In genomic region chr6:30883743-30884520, GRCh38 we compare ENCODE assay signal across 8 cellular contexts. TPM values are rescaled to one million over a fixed set of nuclear protein-coding genes. Genes with fewer than 3 reads are reported as not detected.
DNase-seq lines count a peak whose midpoint lies in the region; ATAC-seq and TF ChIP-seq lines count a peak whose summit lies in the region.

TSS of gene DDR1 (plus strand) at chr6:30884519. CDS start at chr6:30888730, 4,211 bp downstream.

- peak within 1 kb of the TSS; percentile 73 for H3K4me3 Mint-ChIP-seq in natural killer cell treated with Interleukin-12 subunit alpha and Interleukin-12 subunit beta and Interleukin-15 and Interleukin-18, amount 100 ng/mL, for 72 hours

- H4K20me1 ChIP-seq in BLaER1 treated with 17β-estradiol and CSF1 and Interleukin-3, amounts not matched to agents 10 nM and 100 nM = peaks cover 0 to 27% (median 13%) of the 10 kb centered on the region in 11 experiments; a peak in 9 of 22 replicates
- peaks cover 27% of the 10 kb centered on the region for H4K20me1 ChIP-seq in PC-9 (ENCODE audit: insufficient read depth)

- peaks cover 0 to 17% of the 10 kb centered on the region in 2 donors for H3K27me3 Mint-ChIP-seq in natural killer cell treated with Interleukin-12 subunit alpha and Interleukin-12 subunit beta and Interleukin-15 and Interleukin-18, amount 100 ng/mL, for 72 hours

- peak within 1 kb of the TSS in 1 of 2 donors; percentile 71 for H3K27ac Mint-ChIP-seq in natural killer cell treated with Interleukin-12 subunit alpha and Interleukin-12 subunit beta and Interleukin-15 and Interleukin-18, amount 100 ng/mL, for 72 hours

- peak within 1 kb of the TSS; percentile 88 to 100 (median 97) for H3K4me2 ChIP-seq in BLaER1 treated with 17β-estradiol and CSF1 and Interleukin-3, amounts not matched to agents 10 nM and 100 nM
- peak within 1 kb of the TSS; percentile 99 for H3K4me2 ChIP-seq in PC-9

- 18 to 22% methylated on average over 10 to 27 of the region's 60 CpGs for WGBS in thyroid gland, 2 donors

- H3K27me3 ChIP-seq in BLaER1 treated with 17β-estradiol and CSF1 and Interleukin-3, amounts not matched to agents 10 nM and 100 nM = no peaks in the 10 kb centered on the region
- H3K27me3 ChIP-seq in PC-9 (ENCODE audit: insufficient read depth, low read depth) = no peaks in the 10 kb centered on the region
- no peaks in the 10 kb centered on the region for H3K27me3 ChIP-seq in thyroid gland

- peak within 1 kb of the TSS; percentile 61 to 84 (median 79) for H3K9ac ChIP-seq in BLaER1 treated with 17β-estradiol and CSF1 and Interleukin-3, amounts not matched to agents 10 nM and 100 nM

- H3K79me2 ChIP-seq in PC-9 (ENCODE audit: low read depth) = peaks cover 55% of the 10 kb centered on the region

- H3K4me1 ChIP-seq in BLaER1 treated with 17β-estradiol and CSF1 and Interleukin-3, amounts not matched to agents 10 nM and 100 nM = peaks cover 48 to 93% (median 89%) of the 10 kb centered on the region in 10 experiments
- peaks cover 35% of the 10 kb centered on the region for H3K4me1 ChIP-seq in HEK293 (ENCODE audit: control insufficient read depth, insufficient read depth, low read length)
- H3K4me1 ChIP-seq in PC-9 (replicated peaks; ENCODE audit: insufficient read depth) = peaks cover 44% of the 10 kb centered on the region
- peaks cover 34 to 56% of the 10 kb centered on the region in 2 donors for H3K4me1 ChIP-seq in thyroid gland

- CTCF ChIA-PET in HEK293 (lab: Yijun Ruan, JAX) (interaction anchor here (0.6 to 14.8 kb wide), 12 partner anchors 18 to 205 kb away, joined by 3 to 332 read pairs (median 4); partner anchors contain the start of gene VARS2), PC-9 (lab: Charles Lee) (interaction anchor here (1.1 to 2.2 kb wide), 4 partner anchors 40 to 203 kb away, joined by 3 to 12 read pairs (median 6); no protein-coding TSS in a partner anchor)

- peak within 1 kb of the TSS; percentile 48; the same call in 1 of the 2 replicates for H2AFZ ChIP-seq in PC-9

- no peaks in the 10 kb centered on the region for H3K9me3 ChIP-seq in BLaER1 treated with 17β-estradiol and CSF1 and Interleukin-3, amounts not matched to agents 10 nM and 100 nM (replicated peaks in 1 of 11)
- no peaks in the 10 kb centered on the region for H3K9me3 ChIP-seq in HEK293 (ENCODE audit: control insufficient read depth, insufficient read depth, low read depth, low read length)
- no peaks in the 10 kb centered on the region for H3K9me3 ChIP-seq in PC-9 (ENCODE audit: insufficient read depth, low read depth)
- H3K9me3 ChIP-seq in thyroid gland = no peaks in the 10 kb centered on the region

- peaks cover 49% of the 10 kb centered on the region for H3F3A ChIP-seq in PC-9 (ENCODE audit: insufficient read depth, low read depth)

- DNase-seq in PC-9 (peak; percentile 81 to 85), foreskin fibroblast (peak; percentile 50 to 82), thyroid gland (peak; percentile 83 to 87), UCSD-AML1 (lab: John Stamatoyannopoulos, UW; ENCODE audit: unreplicated experiment) (no peak)
- DNase-seq in activated naive CD4-positive, alpha-beta T cell treated with Interleukin-2 at 50 U/mL for 16 hours = peak; percentile 58
- no peak for DNase-seq in natural killer cell treated with Interleukin-12 subunit alpha and Interleukin-12 subunit beta and Interleukin-15 and Interleukin-18, amount 100 ng/mL, for 72 hours (ENCODE audit: low spot score)

- peak; percentile 82 to 85 for ATAC-seq in natural killer cell treated with Interleukin-12 subunit alpha and Interleukin-12 subunit beta and Interleukin-15 and Interleukin-18, amount 100 ng/mL, for 72 hours

- POLR2A ChIA-PET in HEK293 (lab: Yijun Ruan, JAX) (interaction anchor here (0.5 to 2.9 kb wide), 21 partner anchors 12 to 742 kb away, joined by 3 to 24 read pairs (median 4); partner anchors contain the start of genes GTF2H4, IER3, MDC1 and NRM), PC-9 (lab: Charles Lee; ENCODE audit: unreplicated experiment) (interaction anchor here (0.5 to 1.6 kb wide), 15 partner anchors 24 to 671 kb away, joined by 3 to 21 read pairs (median 5); partner anchors contain the start of genes GTF2H4, MRPS18B and TRIM26)

- H3K4me1 Mint-ChIP-seq in natural killer cell treated with Interleukin-12 subunit alpha and Interleukin-12 subunit beta and Interleukin-15 and Interleukin-18, amount 100 ng/mL, for 72 hours (ENCODE audit: low read depth in 2 of 2) = peaks cover 16 to 21% of the 10 kb centered on the region in 2 donors

- peak within 1 kb of the TSS; percentile 60 to 78 (median 66) for H3K4me3 ChIP-seq in BLaER1 treated with 17β-estradiol and CSF1 and Interleukin-3, amounts not matched to agents 10 nM and 100 nM
- H3K4me3 ChIP-seq in HEK293 (ENCODE audit: low read depth, low read length) (peak within 1 kb of the TSS; percentile 47), PC-9 (peak within 1 kb of the TSS; percentile 98), foreskin fibroblast (ENCODE audit: low read depth in 1 of 2, low read length in 2 of 2) (peak within 1 kb of the TSS; percentile 76 to 79), thyroid gland (replicated peaks in 1 of 3) (peak within 1 kb of the TSS; percentile 1 to 78 (median 57))

- H3K9me3 Mint-ChIP-seq in natural killer cell treated with Interleukin-12 subunit alpha and Interleukin-12 subunit beta and Interleukin-15 and Interleukin-18, amount 100 ng/mL, for 72 hours = no peaks in the 10 kb centered on the region

- peaks cover 2 to 5% (median 3%) of the 10 kb centered on the region in 11 experiments; a peak in 14 of 22 replicates for H3K36me3 ChIP-seq in BLaER1 treated with 17β-estradiol and CSF1 and Interleukin-3, amounts not matched to agents 10 nM and 100 nM
- peaks cover 0 to 4% of the 10 kb centered on the region in 2 experiments; a peak in 1 of 3 replicates for H3K36me3 ChIP-seq in HEK293 (ENCODE audit: control insufficient read depth in 2 of 2, insufficient read depth in 1 of 2, low read length in 2 of 2)
- peaks cover 8% of the 10 kb centered on the region; the same call in 1 of the 2 replicates for H3K36me3 ChIP-seq in PC-9 (ENCODE audit: low read depth)
- peaks cover under 1 to 2% of the 10 kb centered on the region in 2 donors for H3K36me3 ChIP-seq in thyroid gland

- no peaks in the 10 kb centered on the region for H3K36me3 Mint-ChIP-seq in natural killer cell treated with Interleukin-12 subunit alpha and Interleukin-12 subunit beta and Interleukin-15 and Interleukin-18, amount 100 ng/mL, for 72 hours

- BruUV-seq in PC-9 (replicated peaks; lab: Mats Ljungman, UMichigan) = no TSS peak

- TF ChIP-seq CTCF in HEK293 (tag by site-specific recombination; IDR thresholded peaks at IDR 0.05) (no peak), PC-9 (conservative IDR thresholded peaks at IDR 0.05) (no peak), foreskin fibroblast (IDR thresholded peaks at IDR 0.05; ENCODE audit: low read depth, low read length) (no peak), thyroid gland (IDR thresholded peaks at IDR 0.05) (no peak)

- H3K9me2 ChIP-seq in PC-9 (ENCODE audit: insufficient read depth) = no peaks in the 10 kb centered on the region

- intact Hi-C loops in PC-9 (cut with micrococcal nuclease; ENCODE audit: unreplicated experiment) (loop anchor here (1.0 to 2.0 kb wide), 4 partner anchors 31 to 267 kb away; partner anchors contain the start of genes FLOT1, MRPS18B, PPP1R10 and VARS2), thyroid gland (cut with DNase I) (loop anchor here (10.0 kb wide), 2 partner anchors 139 to 209 kb away; partner anchors contain the start of genes DHX16, FLOT1 and IER3)

- peak within 1 kb of the TSS; percentile 40 to 78 (median 72); a peak in 21 of 22 replicates for H3K27ac ChIP-seq in BLaER1 treated with 17β-estradiol and CSF1 and Interleukin-3, amounts not matched to agents 10 nM and 100 nM
- H3K27ac ChIP-seq in HEK293 (ENCODE audit: extremely low read depth, low read depth, low read length) (peak within 1 kb of the TSS; percentile 69), PC-9 (peak within 1 kb of the TSS; percentile 94), thyroid gland (peak within 1 kb of the TSS; percentile 91 to 98 (median 96))

- peak in 1 of 2 donors; percentile 42 for TF ChIP-seq POLR2A in thyroid gland (IDR thresholded peaks at IDR 0.05)

TF ChIP-seq in HEK293, 187 proteins besides CTCF, POLR2A, EP300 and RAD21 (continues in another document):
- 0 out of 2 replicates have a peak, but pooled peaks have one; percentile 27 for TF ChIP-seq SP7 (tag by site-specific recombination; IDR thresholded peaks at IDR 0.05)
- TF ChIP-seq ZNF112 (tag by site-specific recombination; IDR thresholded peaks at IDR 0.05) = no peak
- TF ChIP-seq ZNF529 (tag by site-specific recombination; IDR thresholded peaks at IDR 0.05; ENCODE audit: insufficient replicate concordance) = no peak
- TF ChIP-seq ZNF335 (tag by site-specific recombination; conservative IDR thresholded peaks at IDR 0.05) = peak; percentile 39; the same call in 1 of the 2 replicates
- peak; percentile 69; the same call in 1 of the 2 replicates for TF ChIP-seq WT1 (tag by site-specific recombination; IDR thresholded peaks at IDR 0.05)
- no peak for TF ChIP-seq ZNF239 (tag by site-specific recombination; IDR thresholded peaks at IDR 0.05)
- no peak for TF ChIP-seq ZNF155 (tag by site-specific recombination; IDR thresholded peaks at IDR 0.05)
- TF ChIP-seq ZBTB10 (tag by site-specific recombination; IDR thresholded peaks at IDR 0.05) = no peak

RNA-seq across cellular contexts. Expression of gene DDR1, which starts in this region (rescaled TPM):
- total RNA-seq in PC-9 (2021) (267 and 269 TPM in 2 replicates), thyroid gland (100 to 1,000 TPM in 3 of 4 donors, 10 to 100 TPM in 1; 93.4 to 207 (median 131) TPM)
- 1 to 10 TPM; 2.9 to 7.4 TPM for total RNA-seq in natural killer cell treated with Interleukin-12 subunit alpha and Interleukin-12 subunit beta and Interleukin-15 and Interleukin-18, amount 100 ng/mL, for 72 hours

Comparison
In these comparisons a context has a peak if more than half of its experiments do, and no peak if none do; other contexts are left out.
1. RNA of gene DDR1 (total RNA-seq): 267 to 269 TPM in PC-9 and 93.4 to 207 TPM in thyroid gland; 2.9 to 7.4 TPM in natural killer cell treated with Interleukin-12 subunit alpha and Interleukin-12 subunit beta and Interleukin-15 and Interleukin-18, amount 100 ng/mL, for 72 hours; every median in the first group is over 10 times any median in the second.
2. H3K4me3 ChIP-seq: peak in every context shown above with its lines; median percentile 98 in PC-9; 78 in foreskin fibroblast; 66 in BLaER1 treated with 17β-estradiol and CSF1 and Interleukin-3, amounts not matched to agents 10 nM and 100 nM; 57 in thyroid gland; 47 in HEK293.
3. DNase-seq: peak in PC-9 (2 of 2), activated naive CD4-positive, alpha-beta T cell treated with Interleukin-2 at 50 U/mL for 16 hours (single experiment), foreskin fibroblast (2 of 2) and thyroid gland (2 of 2); none in natural killer cell treated with Interleukin-12 subunit alpha and Interleukin-12 subunit beta and Interleukin-15 and Interleukin-18, amount 100 ng/mL, for 72 hours (single experiment) and UCSD-AML1 (single experiment).
4. Peak in every context shown above with its lines, with median percentiles within 50 percentile points of each other: H3K27ac ChIP-seq.